ENCODE assay signal across 17 cellular contexts in genomic region chr20:52748235-52748950, GRCh38.
DNase-seq lines count a peak whose midpoint lies in the region; ATAC-seq, FAIRE-seq and TF ChIP-seq lines count a peak whose summit lies in the region.
"Had no signal": no experiment of that assay in that cellular context is flagged by ENCODE, and none has a peak within 500 bp of the region (broad histone marks: within the 10 kb centered on the region; RNA-seq: fewer than 3 reads in every experiment).

No MANE protein-coding gene starts in this region.

- no peak for ATAC-seq in WTC11
- ATAC-seq in HG03025 (IDR thresholded peaks at IDR 0.05; ENCODE audit: low FRiP score, unreplicated experiment), result no peak
- ATAC-seq: esophagus mucosa, T-helper 17 cell had no signal

- H2AK5ac ChIP-seq in H1 (ENCODE audit: low read depth, low read length), result no peak overlapping the region

- H3K9me3 ChIP-seq in H1 (ENCODE audit: insufficient read depth in 2 of 2, low read depth in 1 of 2, low read length in 1 of 2) (no peaks in the 10 kb centered on the region), suprapubic skin (no peaks in the 10 kb centered on the region)

- no peak overlapping the region for H3K9ac ChIP-seq in H1 (replicated peaks in 1 of 4; ENCODE audit: extremely low read depth in 1 of 4, low read depth in 3 of 4, low read length in 3 of 4)
- H3K9ac ChIP-seq: BLaER1 treated with 17β-estradiol and CSF1 and Interleukin-3, amounts not matched to agents 10 nM and 100 nM had no signal

- H3K4me3 ChIP-seq in H1 (ENCODE audit: extremely low read depth in 1 of 4, insufficient read depth in 2 of 4, low read depth in 3 of 4, low read length in 4 of 4) (no peak overlapping the region), suprapubic skin (no peak overlapping the region)
- H3K4me3 ChIP-seq: BLaER1 treated with 17β-estradiol and CSF1 and Interleukin-3, amounts not matched to agents 10 nM and 100 nM had no signal

- peak; percentile 89 for DNase-seq in NCI-H1694 treated with DMSO at 0.1 percent for 48 hours (lab: John Stamatoyannopoulos, UW)
- no peak for DNase-seq in H1 (ENCODE audit: low read depth in 1 of 2, low spot score in 2 of 2)
- DNase-seq in inferior parietal cortex (ENCODE audit: extremely low spot score), result peak; percentile 9
- peak in 1 of 2 donors; percentile 62 for DNase-seq in suprapubic skin (ENCODE audit: low spot score in 2 of 2)
- no peak for DNase-seq in NCI-H146 (lab: John Stamatoyannopoulos, UW)
- no peak for DNase-seq in WTC11 (ENCODE audit: low spot score)
- DNase-seq: activated B cell treated with CpG ODN at 0.5 μM for 24 hours; Karpas-422; NCI-H1105 treated with DMSO at 0.1 percent for 48 hours; NCI-H2171 treated with DMSO at 0.1 percent for 48 hours; nucleus accumbens; stimulated activated CD4-positive, alpha-beta T cell treated with anti-CD3 and anti-CD28 coated beads, Interleukin-4, amount 100 ng/mL, for 1 hour; T-helper 17 cell had no signal

- no peak overlapping the region for H4K91ac ChIP-seq in H1 (replicated peaks; ENCODE audit: insufficient read length, low read length)

- H3K23ac ChIP-seq in H1 (ENCODE audit: insufficient read length), result no peak overlapping the region

- peaks cover 14% of the 10 kb centered on the region for H3K4me1 Mint-ChIP-seq in WTC11
- H3K4me1 Mint-ChIP-seq: activated B cell treated with CpG ODN at 0.5 μM for 24 hours, T-helper 17 cell had no signal

- no peaks in the 10 kb centered on the region for H4K20me1 ChIP-seq in H1 (replicated peaks in 1 of 2; ENCODE audit: control insufficient read depth in 1 of 2, insufficient read depth in 2 of 2, low read length in 2 of 2)
- H4K20me1 ChIP-seq: BLaER1 treated with 17β-estradiol and CSF1 and Interleukin-3, amounts not matched to agents 10 nM and 100 nM had no signal

- H2BK12ac ChIP-seq in H1 (ENCODE audit: low read depth, low read length), result no peak overlapping the region

- H3K4ac ChIP-seq in H1 (replicated peaks; ENCODE audit: insufficient read length, low read depth, low read length), result no peak overlapping the region

- H3K36me3 ChIP-seq in H1 (ENCODE audit: control insufficient read depth in 2 of 4, insufficient read depth in 4 of 4, low read length in 3 of 4) (no peaks in the 10 kb centered on the region), suprapubic skin (no peaks in the 10 kb centered on the region)
- H3K36me3 ChIP-seq: BLaER1 treated with 17β-estradiol and CSF1 and Interleukin-3, amounts not matched to agents 10 nM and 100 nM had no signal

- peak overlapping the region; percentile 46; the same call in 1 of the 2 replicates for H2AFZ ChIP-seq in H1 (ENCODE audit: low read length)

- no peak overlapping the region for H4K5ac ChIP-seq in H1 (ENCODE audit: insufficient read length, low read depth, low read length)

- H3K36me3 Mint-ChIP-seq in WTC11, result no peaks in the 10 kb centered on the region

- peaks cover 0 to 3% (median 0%) of the 10 kb centered on the region in 4 experiments; a peak in 1 of 7 replicates for H3K4me1 ChIP-seq in H1 (replicated peaks in 1 of 4; ENCODE audit: control insufficient read depth in 3 of 4, insufficient read depth in 4 of 4, low read length in 3 of 4)
- peaks cover 10% of the 10 kb centered on the region for H3K4me1 ChIP-seq in suprapubic skin
- H3K4me1 ChIP-seq: BLaER1 treated with 17β-estradiol and CSF1 and Interleukin-3, amounts not matched to agents 10 nM and 100 nM had no signal

- H3K56ac ChIP-seq in H1 (replicated peaks; ENCODE audit: insufficient read length, low read depth, low read length), result no peak overlapping the region

- CTCF ChIA-PET in H1 (lab: Charles Lee; ENCODE audit: partially characterized antibody), result interaction anchor here (1.0 to 2.0 kb wide), 7 partner anchors 9 to 799 kb away, joined by 3 to 7 read pairs (median 4); no protein-coding TSS in a partner anchor
- CTCF ChIA-PET in WTC11 (lab: Charles Lee), result interaction anchor here (0.5 to 2.2 kb wide), 9 partner anchors 11 to 799 kb away, joined by 3 to 7 read pairs (median 3); no protein-coding TSS in a partner anchor

- 97% methylated on average over 12 of the region's 13 CpGs; no CpG with 5 or more reads in 1 of the 2 experiments for WGBS in H1 (ENCODE audit: extremely low coverage in 1 of 2, insufficient coverage in 1 of 2, insufficient read length in 1 of 2, insufficient replicate concordance in 2 of 2, low coverage in 1 of 2, low lambda C conversion rate in 2 of 2, missing lambda C conversion rate in 1 of 2), 2 experiments
- WGBS in suprapubic skin, result 55% methylated on average over 13 of the region's 13 CpGs

- no peak overlapping the region for H2BK5ac ChIP-seq in H1 (ENCODE audit: low read depth, low read length)

- H3K14ac ChIP-seq in H1 (ENCODE audit: insufficient read length), result no peak overlapping the region

- H3K18ac ChIP-seq in H1 (ENCODE audit: extremely low read depth, low read length), result no peak overlapping the region

- TF ChIP-seq CTCF in H1 (IDR thresholded peaks at IDR 0.05; ENCODE audit: control extremely low read depth in 1 of 3, insufficient read depth in 1 of 3, low read depth in 1 of 3, low read length in 3 of 3) (no peak), suprapubic skin (IDR thresholded peaks at IDR 0.05) (no peak), WTC11 (IDR thresholded peaks at IDR 0.05) (no peak)

- H3K4me2 ChIP-seq in H1 (ENCODE audit: insufficient read depth in 1 of 2, low read depth in 2 of 2, low read length in 2 of 2), result no peak overlapping the region
- H3K4me2 ChIP-seq: BLaER1 treated with 17β-estradiol and CSF1 and Interleukin-3, amounts not matched to agents 10 nM and 100 nM had no signal

- TF ChIP-seq POLR2A in H1 (IDR thresholded peaks at IDR 0.05; ENCODE audit: control extremely low read depth in 1 of 2, low read depth in 2 of 2, low read length in 2 of 2), result no peak
- no peak for TF ChIP-seq POLR2A in suprapubic skin (IDR thresholded peaks at IDR 0.05)

- TF ChIP-seq RAD21 in H1 (IDR thresholded peaks at IDR 0.05 in 1 of 2, conservative IDR thresholded peaks at IDR 0.05 in 1 of 2; ENCODE audit: low read depth in 2 of 2, low read length in 2 of 2), result no peak

- H3K79me1 ChIP-seq in H1 (ENCODE audit: low read depth, low read length), result no peaks in the 10 kb centered on the region

- no peaks in the 10 kb centered on the region for H3K23me2 ChIP-seq in H1 (ENCODE audit: low read depth, low read length)

- H2BK15ac ChIP-seq in H1 (ENCODE audit: low read length), result no peak overlapping the region

- H2BK120ac ChIP-seq in H1 (replicated peaks; ENCODE audit: low read depth, low read length), result no peak overlapping the region

- H2BK20ac ChIP-seq in H1 (ENCODE audit: low read length), result no peak overlapping the region

- H4K8ac ChIP-seq in H1 (ENCODE audit: extremely low read depth, insufficient read depth, low read length), result no peak overlapping the region

- H3K27ac ChIP-seq in H1 (ENCODE audit: low read depth, low read length), result no peak overlapping the region
- H3K27ac ChIP-seq in suprapubic skin, result peak overlapping the region; percentile 61
- H3K27ac ChIP-seq: BLaER1 treated with 17β-estradiol and CSF1 and Interleukin-3, amounts not matched to agents 10 nM and 100 nM had no signal

- no peaks in the 10 kb centered on the region for H3K9me3 Mint-ChIP-seq in WTC11
- H3K9me3 Mint-ChIP-seq: activated B cell treated with CpG ODN at 0.5 μM for 24 hours; activated T-helper 1 cell treated with anti-CD3 and anti-CD28 coated beads, Interleukin-12 subunit alpha, Interleukin-12 subunit beta, Interleukin-2, Interleukin-4 antibody, amounts not matched to agents 30 ng/mL and 10 ng/mL and 1 ng/mL, durations not matched to agents 14 hours and 24 hours and 36 hours had no signal

- H3K4me3 Mint-ChIP-seq in WTC11, result no peak overlapping the region
- H3K4me3 Mint-ChIP-seq: activated B cell treated with CpG ODN at 0.5 μM for 24 hours; activated T-helper 1 cell treated with anti-CD3 and anti-CD28 coated beads, Interleukin-12 subunit alpha, Interleukin-12 subunit beta, Interleukin-2, Interleukin-4 antibody, amounts not matched to agents 30 ng/mL and 10 ng/mL and 1 ng/mL, durations not matched to agents 14 hours and 24 hours and 36 hours; T-helper 17 cell had no signal

- TF ChIP-seq EP300 in H1 (IDR thresholded peaks at IDR 0.05; ENCODE audit: borderline replicate concordance in 1 of 2, low read depth in 2 of 2, low read length in 2 of 2) (no peak), suprapubic skin (IDR thresholded peaks at IDR 0.05) (no peak)

- H3K27me3 ChIP-seq in H1 (replicated peaks in 1 of 4; ENCODE audit: control insufficient read depth in 3 of 4, extremely low read depth in 1 of 4, insufficient read depth in 3 of 4, low read length in 3 of 4), result no peaks in the 10 kb centered on the region
- no peaks in the 10 kb centered on the region for H3K27me3 ChIP-seq in suprapubic skin
- H3K27me3 ChIP-seq: BLaER1 treated with 17β-estradiol and CSF1 and Interleukin-3, amounts not matched to agents 10 nM and 100 nM had no signal

- H3K27me3 Mint-ChIP-seq in WTC11 (ENCODE audit: low read depth), result no peaks in the 10 kb centered on the region
- H3K27me3 Mint-ChIP-seq: T-helper 17 cell had no signal

- no peak overlapping the region for H3K27ac Mint-ChIP-seq in WTC11
- H3K27ac Mint-ChIP-seq: activated B cell treated with CpG ODN at 0.5 μM for 24 hours; activated T-helper 1 cell treated with anti-CD3 and anti-CD28 coated beads, Interleukin-12 subunit alpha, Interleukin-12 subunit beta, Interleukin-2, Interleukin-4 antibody, amounts not matched to agents 30 ng/mL and 10 ng/mL and 1 ng/mL, durations not matched to agents 14 hours and 24 hours and 36 hours; T-helper 17 cell had no signal

- no peak for FAIRE-seq in H1 (lab: Jason Lieb, UNC)

- H3K79me2 ChIP-seq in H1 (ENCODE audit: control insufficient read depth in 1 of 2, insufficient read depth in 2 of 2, low read length in 2 of 2), result no peaks in the 10 kb centered on the region

- POLR2A ChIA-PET in H1 (lab: Charles Lee; ENCODE audit: partially characterized antibody) (no interaction called here), WTC11 (lab: Charles Lee) (no interaction called here)

TF ChIP-seq in H1, 55 proteins besides CTCF, POLR2A, EP300 and RAD21 (continues in another document):
- TF ChIP-seq RXRA (IDR thresholded peaks at IDR 0.05; ENCODE audit: insufficient read depth, low read depth, low read length) (no peak), MAFK (IDR thresholded peaks at IDR 0.05; ENCODE audit: low read depth, low read length) (no peak), CTBP2 (IDR thresholded peaks at IDR 0.05; ENCODE audit: borderline replicate concordance, insufficient read depth, insufficient read length, low read length) (no peak), GABPA (IDR thresholded peaks at IDR 0.05; ENCODE audit: borderline replicate concordance, insufficient read depth, low read length) (no peak), BCL11A (IDR thresholded peaks at IDR 0.05; ENCODE audit: low read depth in 2 of 2, low read length in 2 of 2) (no peak)

TF ChIP-seq in WTC11, 78 proteins besides CTCF, POLR2A, EP300 and RAD21 (continues in another document):
- no peak for TF ChIP-seq ZNF138 (CRISPR knock-in tag; conservative IDR thresholded peaks at IDR 0.05)
- no peak for TF ChIP-seq ESRRA (CRISPR knock-in tag; IDR thresholded peaks at IDR 0.05; ENCODE audit: borderline replicate concordance)
- TF ChIP-seq IRF2 (CRISPR knock-in tag; IDR thresholded peaks at IDR 0.05; ENCODE audit: borderline replicate concordance, low read depth), result no peak

Comparison
In these comparisons a context has a peak if more than half of its experiments do, and no peak if none do; other contexts are left out.
1. DNase-seq: peak in NCI-H1694 treated with DMSO at 0.1 percent for 48 hours (single experiment) and inferior parietal cortex (single experiment); none in H1 (0 of 2), NCI-H146 (single experiment) and WTC11 (single experiment).